8 cellular contexts compared by ENCODE assay signal in the genomic region with DNA sequence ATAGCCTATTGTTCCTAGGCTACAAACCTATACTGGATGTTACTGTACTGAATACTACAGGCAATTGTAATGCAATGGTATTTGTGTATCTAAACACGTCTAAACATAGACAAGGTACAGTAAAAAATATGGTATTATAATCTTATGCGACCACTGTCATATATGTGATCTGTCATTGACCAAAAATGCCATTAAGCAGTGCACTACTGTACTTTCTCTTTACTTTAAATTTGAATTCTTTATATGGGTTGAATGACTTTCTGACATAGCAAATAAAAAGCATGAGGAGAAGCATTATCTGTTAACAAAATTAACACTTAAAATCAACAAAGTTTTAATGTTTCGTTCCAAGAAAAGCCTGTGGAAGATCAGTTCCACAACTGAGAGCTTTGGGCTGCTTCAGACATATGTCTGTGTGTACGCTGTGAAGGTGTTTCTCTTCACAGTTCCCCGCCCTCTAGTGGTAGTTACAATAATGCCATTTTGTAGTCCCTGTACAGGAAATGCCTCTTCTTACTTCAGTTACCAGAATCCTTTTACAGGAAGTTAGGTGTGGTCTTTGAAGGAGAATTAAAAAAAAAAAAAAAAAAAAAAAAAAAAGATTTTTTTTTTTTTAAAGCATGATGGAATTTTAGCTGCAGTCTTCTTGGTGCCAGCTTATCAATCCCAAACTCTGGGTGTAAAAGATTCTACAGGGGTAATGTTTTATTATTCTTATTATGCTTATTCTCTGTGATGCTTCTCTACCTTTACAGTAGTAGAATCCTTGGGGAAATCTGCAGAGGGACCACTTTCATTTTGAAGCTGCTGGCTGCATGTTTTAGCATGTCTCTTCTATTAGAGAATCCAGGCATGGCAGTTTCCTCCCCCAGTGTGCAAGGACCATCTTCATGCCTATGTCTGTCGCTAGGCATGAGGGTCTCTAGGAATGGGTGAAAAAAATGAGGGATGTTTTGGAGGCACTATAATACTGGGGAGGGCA. TPM values are rescaled to one million over a fixed set of nuclear protein-coding genes. Genes with fewer than 3 reads are reported as not detected.
DNase-seq lines count a peak whose midpoint lies in the region; ATAC-seq and TF ChIP-seq lines count a peak whose summit lies in the region.

No MANE protein-coding gene starts in this region.

- no peaks in the 10 kb centered on the region for H3K9me3 Mint-ChIP-seq in activated T-helper 17 cell treated with anti-CD3 and anti-CD28 coated beads, Interleukin-2, amount 50 U/mL, for 72 hours
- H3K9me3 Mint-ChIP-seq in osteocyte (ENCODE audit: unreplicated experiment): no peaks in the 10 kb centered on the region

- H3K36me3 Mint-ChIP-seq in activated T-helper 17 cell treated with anti-CD3 and anti-CD28 coated beads, Interleukin-2, amount 50 U/mL, for 72 hours (ENCODE audit: low read depth): no peaks in the 10 kb centered on the region
- H3K36me3 Mint-ChIP-seq in osteocyte (ENCODE audit: unreplicated experiment): no peaks in the 10 kb centered on the region

- peaks cover 8% of the 10 kb centered on the region for H3K27me3 Mint-ChIP-seq in activated T-helper 17 cell treated with anti-CD3 and anti-CD28 coated beads, Interleukin-2, amount 50 U/mL, for 72 hours
- peaks cover 23% of the 10 kb centered on the region for H3K27me3 Mint-ChIP-seq in osteocyte (ENCODE audit: unreplicated experiment)

- peak; percentile 100 for ATAC-seq in GM21390 (IDR thresholded peaks at IDR 0.05; ENCODE audit: unreplicated experiment)
- ATAC-seq in activated T-helper 17 cell treated with anti-CD3 and anti-CD28 coated beads, Interleukin-2, amount 50 U/mL, for 72 hours (replicated peaks): peak; percentile 100

- no peaks in the 10 kb centered on the region for H3K4me1 Mint-ChIP-seq in activated T-helper 17 cell treated with anti-CD3 and anti-CD28 coated beads, Interleukin-2, amount 50 U/mL, for 72 hours
- peaks cover 2% of the 10 kb centered on the region for H3K4me1 Mint-ChIP-seq in osteocyte (ENCODE audit: unreplicated experiment)

- peak; percentile 10 for DNase-seq in activated CD4-positive, CD25-positive, alpha-beta regulatory T cell treated with anti-CD3 and anti-CD28 coated beads, Interleukin-2, amount 50 U/mL, for 16 hours (ENCODE audit: low read depth, low spot score)
- no peak for DNase-seq in activated CD4-positive, CD25-positive, alpha-beta regulatory T cell treated with anti-CD3 and anti-CD28 coated beads, Interleukin-2, amount 50 U/mL, for 72 hours
- DNase-seq in HK-2 (ENCODE audit: unreplicated experiment) (peak; percentile 25), NCI-H524 treated with DMSO at 0.1 percent for 48 hours (lab: John Stamatoyannopoulos, UW) (peak; percentile 38), glomerular endothelial cell (ENCODE audit: extremely low read depth, low read depth, low spot score) (peak; percentile 61), osteocyte (ENCODE audit: extremely low spot score, unreplicated experiment) (no peak)

- H3K27ac Mint-ChIP-seq in activated T-helper 17 cell treated with anti-CD3 and anti-CD28 coated beads, Interleukin-2, amount 50 U/mL, for 72 hours: no peak overlapping the region
- H3K27ac Mint-ChIP-seq in osteocyte (ENCODE audit: unreplicated experiment): no peak overlapping the region

- H3K4me3 Mint-ChIP-seq in activated T-helper 17 cell treated with anti-CD3 and anti-CD28 coated beads, Interleukin-2, amount 50 U/mL, for 72 hours: no peak overlapping the region
- peak overlapping the region; percentile 42 for H3K4me3 Mint-ChIP-seq in osteocyte (ENCODE audit: unreplicated experiment)

- TF ChIP-seq CTCF in osteocyte (IDR thresholded peaks at IDR 0.05): peak; percentile 79

RNA-seq across cellular contexts. Expression of a gene that starts 54.5 kb away (rescaled TPM):
- total RNA-seq in activated T-helper 17 cell treated with anti-CD3 and anti-CD28 coated beads, Interleukin-2, amount 50 U/mL, for 72 hours: under 1 TPM in 1 of 2 donors, not detected in 1; 0.05 TPM
- total RNA-seq in glomerular endothelial cell (0.06 and 0.10 TPM in 2 replicates), osteocyte (0.24 and 0.73 TPM in 2 replicates)

Comparison
In these comparisons a context has a peak if more than half of its experiments do, and no peak if none do; other contexts are left out.
1. DNase-seq: peak in activated CD4-positive, CD25-positive, alpha-beta regulatory T cell treated with anti-CD3 and anti-CD28 coated beads, Interleukin-2, amount 50 U/mL, for 16 hours (single experiment), HK-2 (single experiment), NCI-H524 treated with DMSO at 0.1 percent for 48 hours (single experiment) and glomerular endothelial cell (single experiment); none in activated CD4-positive, CD25-positive, alpha-beta regulatory T cell treated with anti-CD3 and anti-CD28 coated beads, Interleukin-2, amount 50 U/mL, for 72 hours (single experiment) and osteocyte (single experiment).